Comparison of ENCODE assay signal across 25 cellular contexts in genomic region chr12:102694913-102695312, GRCh38.
"Had no signal": no experiment of that assay in that cellular context is flagged by ENCODE, and none has a peak within 500 bp of the region (broad histone marks: within the 10 kb centered on the region; RNA-seq: fewer than 3 reads in every experiment).

No MANE protein-coding gene starts in this region.

- H3K4me3 ChIP-seq: adrenal gland, Peyer's patch, SJCRH30 had no signal

- H3K27ac ChIP-seq: adrenal gland, Peyer's patch, RWPE1, SJCRH30 had no signal

- DNase-seq: activated CD4-positive, alpha-beta T cell treated with anti-CD3 and anti-CD28 coated beads for 4 hours; activated CD8-positive, alpha-beta memory T cell treated with anti-CD3 and anti-CD28 coated beads, Interleukin-2, amount 50 U/mL, for 4 hours; activated CD8-positive, alpha-beta T cell treated with anti-CD3 and anti-CD28 coated beads for 36 hours; activated gamma-delta T cell treated with Interleukin-2 at 50 U/mL for 16 hours; activated naive CD4-positive, alpha-beta T cell treated with anti-CD3 and anti-CD28 coated beads, Interleukin-2, amount 50 U/mL, for 16 hours; activated naive CD8-positive, alpha-beta T cell treated with anti-CD3 and anti-CD28 coated beads, Interleukin-2, amount 10 ng/mL, durations not matched to agents 7 days and 5 days; activated T-cell treated with anti-CD3 and anti-CD28 coated beads, Interleukin-2, amount 50 U/mL, for 72 hours; adrenal gland; anterior cingulate cortex; central memory CD4-positive, alpha-beta T cell; NCI-H1105 treated with DMSO at 0.1 percent for 48 hours; NCI-H1436 treated with DMSO at 0.1 percent for 48 hours; NCI-H187; NCI-H2081; NCI-H510A treated with DMSO at 0.1 percent for 48 hours; NCI-H69; NK-92 treated with Interleukin-12 subunit alpha and Interleukin-12 subunit beta, amount 100 ng/mL, for 24 hours; Peyer's patch; Right ventricle myocardium superior; SJCRH30; SK-N-SH; SW 1271 had no signal

- H3K9me2 ChIP-seq: SK-N-SH had no signal

- H3K4me1 Mint-ChIP-seq: activated naive CD8-positive, alpha-beta T cell treated with anti-CD3 and anti-CD28 coated beads, Interleukin-2, amount 10 ng/mL, durations not matched to agents 7 days and 5 days had no signal

- H3K9me3 ChIP-seq: adrenal gland, Peyer's patch, SJCRH30, SK-N-SH had no signal

- H3K9ac ChIP-seq: SK-N-SH had no signal

- H3K4me1 ChIP-seq: adrenal gland, Peyer's patch, SJCRH30 had no signal

- H3K4me2 ChIP-seq: SK-N-SH had no signal

- H3K36me3 ChIP-seq: adrenal gland, Peyer's patch, SJCRH30 had no signal

- H3K9me3 Mint-ChIP-seq: activated T-helper 2 cell treated with anti-CD3 and anti-CD28 coated beads, Interferon-gamma antibody, Interleukin-2, Interleukin-4, amounts not matched to agents 10 μg/mL and 5 μg/mL and 100 μg/mL, durations not matched to agents 14 hours and 24 hours and 36 hours had no signal

- H3K36me3 Mint-ChIP-seq: activated naive CD8-positive, alpha-beta T cell treated with anti-CD3 and anti-CD28 coated beads, Interleukin-2, amount 10 ng/mL, durations not matched to agents 7 days and 5 days had no signal

- H3K27ac Mint-ChIP-seq: activated CD8-positive, alpha-beta T cell treated with anti-CD3 and anti-CD28 coated beads for 36 hours; activated naive CD8-positive, alpha-beta T cell treated with anti-CD3 and anti-CD28 coated beads, Interleukin-2, amount 10 ng/mL, durations not matched to agents 7 days and 5 days; activated T-cell treated with anti-CD3 and anti-CD28 coated beads, Interleukin-2, amount 50 U/mL, for 72 hours; activated T-helper 2 cell treated with anti-CD3 and anti-CD28 coated beads, Interferon-gamma antibody, Interleukin-2, Interleukin-4, amounts not matched to agents 10 μg/mL and 5 μg/mL and 100 μg/mL, durations not matched to agents 14 hours and 24 hours and 36 hours had no signal

- H3K4me3 Mint-ChIP-seq: activated CD8-positive, alpha-beta T cell treated with anti-CD3 and anti-CD28 coated beads for 36 hours; activated naive CD8-positive, alpha-beta T cell treated with anti-CD3 and anti-CD28 coated beads, Interleukin-2, amount 10 ng/mL, durations not matched to agents 7 days and 5 days; activated T-cell treated with anti-CD3 and anti-CD28 coated beads, Interleukin-2, amount 50 U/mL, for 72 hours had no signal

- H3K27me3 ChIP-seq: adrenal gland, Peyer's patch, SJCRH30 had no signal

- ATAC-seq: activated CD4-positive, CD25-positive, alpha-beta regulatory T cell treated with anti-CD3 and anti-CD28 coated beads, Interleukin-2, amount 50 U/mL, for 24 hours; activated CD8-positive, alpha-beta T cell treated with anti-CD3 and anti-CD28 coated beads for 36 hours; activated T-cell treated with anti-CD3 and anti-CD28 coated beads, Interleukin-2, amount 50 U/mL, for 72 hours had no signal
